ENCODE assay signal across 20 cellular contexts in the genomic region with DNA sequence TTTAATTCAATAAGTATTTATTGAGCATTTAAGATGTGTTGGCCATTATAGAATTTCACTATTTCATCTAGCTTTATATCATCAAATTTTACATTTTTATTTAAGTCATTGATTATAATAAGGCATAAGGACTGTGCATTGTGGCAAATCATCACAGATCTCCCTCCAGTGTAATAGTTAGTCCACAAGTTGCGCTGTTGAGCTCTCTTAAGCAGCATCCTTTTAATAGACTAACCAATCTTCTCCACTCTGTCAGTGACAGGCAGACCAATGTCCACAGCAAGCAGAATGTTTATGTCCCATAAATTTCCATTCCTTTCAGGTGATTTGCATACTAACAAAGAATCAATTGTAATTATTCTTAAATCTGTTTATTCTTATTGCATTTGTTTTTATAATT.
DNase-seq lines count a peak whose midpoint lies in the region; ATAC-seq, FAIRE-seq and TF ChIP-seq lines count a peak whose summit lies in the region.
"Had no signal": no experiment of that assay in that cellular context is flagged by ENCODE, and none has a peak within 500 bp of the region (broad histone marks: within the 10 kb centered on the region; RNA-seq: fewer than 3 reads in every experiment).

No MANE protein-coding gene starts in this region.

- no peak overlapping the region for H3K4me2 ChIP-seq in astrocyte (ENCODE audit: low read length)

- no peak overlapping the region for H3K27ac Mint-ChIP-seq in astrocyte (ENCODE audit: unreplicated experiment)
- H3K27ac Mint-ChIP-seq: activated B cell treated with CpG ODN at 0.5 μM for 24 hours had no signal

- H3K79me2 ChIP-seq in astrocyte (ENCODE audit: insufficient read depth, low read length): no peaks in the 10 kb centered on the region

- H3K27ac ChIP-seq in A673 (ENCODE audit: low read depth, low read length, poor library complexity, severe bottlenecking) (no peak overlapping the region), astrocyte (ENCODE audit: low read depth, low read length) (no peak overlapping the region)
- H3K27ac ChIP-seq: SJCRH30, stomach, transverse colon had no signal

- no peaks in the 10 kb centered on the region for H3K36me3 ChIP-seq in A673 (ENCODE audit: insufficient read depth, low read length, poor library complexity, severe bottlenecking)
- no peaks in the 10 kb centered on the region for H3K36me3 ChIP-seq in astrocyte (ENCODE audit: insufficient read depth, low read length)
- H3K36me3 ChIP-seq: SJCRH30, stomach, transverse colon had no signal

- FAIRE-seq in astrocyte (lab: Jason Lieb, UNC): peak; percentile 20

- no peaks in the 10 kb centered on the region for H3K27me3 Mint-ChIP-seq in astrocyte (ENCODE audit: low read depth, unreplicated experiment)
- H3K27me3 Mint-ChIP-seq in activated T-cell treated with anti-CD3 and anti-CD28 coated beads, Interleukin-2, amount 50 U/mL, for 4 hours (ENCODE audit: low read depth): no peaks in the 10 kb centered on the region
- H3K27me3 Mint-ChIP-seq: activated B cell treated with CpG ODN at 0.5 μM for 24 hours had no signal

- no peak overlapping the region for H3K9ac ChIP-seq in astrocyte (ENCODE audit: low read length)

- no peaks in the 10 kb centered on the region for H3K36me3 Mint-ChIP-seq in astrocyte (ENCODE audit: low read depth, unreplicated experiment)
- H3K36me3 Mint-ChIP-seq in activated T-cell treated with anti-CD3 and anti-CD28 coated beads, Interleukin-2, amount 50 U/mL, for 4 hours (ENCODE audit: insufficient read depth): no peaks in the 10 kb centered on the region

- H3K4me3 ChIP-seq in A673 (ENCODE audit: low read depth, low read length, poor library complexity, severe bottlenecking) (no peak overlapping the region), GM12864 (ENCODE audit: low read depth, low read length) (no peak overlapping the region), astrocyte (ENCODE audit: insufficient read depth, low read depth, low read length) (no peak overlapping the region)
- H3K4me3 ChIP-seq: lung, SJCRH30, stomach, transverse colon had no signal

- H3K4me1 ChIP-seq in A673 (ENCODE audit: insufficient read depth, low read length, poor library complexity, severe bottlenecking) (no peaks in the 10 kb centered on the region), astrocyte (ENCODE audit: insufficient read depth, low read length) (no peaks in the 10 kb centered on the region)
- H3K4me1 ChIP-seq: SJCRH30, stomach, transverse colon had no signal

- no peaks in the 10 kb centered on the region for H3K9me3 Mint-ChIP-seq in astrocyte (ENCODE audit: unreplicated experiment)
- H3K9me3 Mint-ChIP-seq in activated T-cell treated with anti-CD3 and anti-CD28 coated beads, Interleukin-2, amount 50 U/mL, for 4 hours: no peaks in the 10 kb centered on the region
- H3K9me3 Mint-ChIP-seq: activated B cell treated with CpG ODN at 0.5 μM for 24 hours had no signal

- H3K4me3 Mint-ChIP-seq in astrocyte (ENCODE audit: unreplicated experiment): no peak overlapping the region
- H3K4me3 Mint-ChIP-seq in activated T-cell treated with anti-CD3 and anti-CD28 coated beads, Interleukin-2, amount 50 U/mL, for 4 hours: no peak overlapping the region
- H3K4me3 Mint-ChIP-seq: activated B cell treated with CpG ODN at 0.5 μM for 24 hours had no signal

- BruUV-seq in A673 (replicated peaks; lab: Mats Ljungman, UMichigan): no TSS peak

- DNase-seq in A673 (ENCODE audit: low spot score): peak; percentile 17
- DNase-seq in GM12864 (ENCODE audit: low read depth): no peak
- DNase-seq in NCI-H69 (lab: John Stamatoyannopoulos, UW): peak; percentile 44
- no peak for DNase-seq in astrocyte (ENCODE audit: low read depth)
- DNase-seq in pons (ENCODE audit: low spot score): no peak
- no peak for DNase-seq in activated T-cell treated with anti-CD3 and anti-CD28 coated beads, Interleukin-2, amount 50 U/mL, for 4 hours
- DNase-seq in activated effector memory CD4-positive, alpha-beta T cell treated with anti-CD3 and anti-CD28 coated beads, Interleukin-2, amount 50 U/mL, for 16 hours: no peak
- DNase-seq: activated B cell treated with CpG ODN at 0.5 μM for 24 hours; activated CD4-positive, alpha-beta T cell treated with anti-CD3 and anti-CD28 coated beads, Interleukin-2, amount 50 U/mL, for 48 hours; activated T-cell treated with anti-CD3 and anti-CD28 coated beads for 4 hours; amniotic stem cell; dermis blood vessel endothelial cell; foreskin fibroblast; NCI-H2081 treated with DMSO at 0.1 percent for 48 hours; SJCRH30; stimulated activated CD4-positive, alpha-beta T cell treated with anti-CD3 and anti-CD28 coated beads, Interleukin-4, amount 100 ng/mL, for 24 hours; stomach; transverse colon had no signal

- intact Hi-C loops in A673 (cut with micrococcal nuclease; ENCODE audit: unreplicated experiment): no loop called here

- H4K20me1 ChIP-seq in astrocyte (ENCODE audit: insufficient read depth, low read length): no peaks in the 10 kb centered on the region

- TF ChIP-seq CTCF in A673 (conservative IDR thresholded peaks at IDR 0.05; ENCODE audit: low read depth, low read length) (peak; percentile 37; the same call in 1 of the 2 replicates), GM12864 (IDR thresholded peaks at IDR 0.05; ENCODE audit: low read depth, low read length, missing control alignments) (peak; percentile 33), astrocyte (IDR thresholded peaks at IDR 0.05; ENCODE audit: insufficient read depth, low read depth, low read length) (no peak)

- ATAC-seq in activated T-cell treated with anti-CD3 and anti-CD28 coated beads, Interleukin-2, amount 50 U/mL, for 4 hours: no peak
- ATAC-seq in GM19455 (IDR thresholded peaks at IDR 0.05; ENCODE audit: unreplicated experiment): no peak

- POLR2A ChIA-PET in A673 (lab: Charles Lee; ENCODE audit: low non-redundant PET): no interaction called here

- no peaks in the 10 kb centered on the region for H3K4me1 Mint-ChIP-seq in astrocyte (ENCODE audit: low read depth, unreplicated experiment)
- no peaks in the 10 kb centered on the region for H3K4me1 Mint-ChIP-seq in activated T-cell treated with anti-CD3 and anti-CD28 coated beads, Interleukin-2, amount 50 U/mL, for 4 hours (ENCODE audit: low read depth)
- H3K4me1 Mint-ChIP-seq: activated B cell treated with CpG ODN at 0.5 μM for 24 hours had no signal

- no peaks in the 10 kb centered on the region for H3K27me3 ChIP-seq in A673 (replicated peaks; ENCODE audit: insufficient read depth, low read depth, low read length, poor library complexity)
- no peaks in the 10 kb centered on the region for H3K27me3 ChIP-seq in astrocyte (ENCODE audit: insufficient read depth, low read length)
- H3K27me3 ChIP-seq: SJCRH30, stomach, transverse colon had no signal

- no peak overlapping the region for H2AFZ ChIP-seq in astrocyte (ENCODE audit: low read depth, low read length)

- H3K9me3 ChIP-seq in A673 (ENCODE audit: low read depth, low read length, poor library complexity, severe bottlenecking) (no peaks in the 10 kb centered on the region), astrocyte (ENCODE audit: insufficient read depth, low read depth, low read length) (no peaks in the 10 kb centered on the region)
- H3K9me3 ChIP-seq: transverse colon had no signal

- CTCF ChIA-PET in A673 (lab: Charles Lee): no interaction called here

Comparison
In these comparisons a context has a peak if more than half of its experiments do, and no peak if none do; other contexts are left out.
1. DNase-seq: peak in A673 (single experiment) and NCI-H69 (single experiment); none in GM12864 (single experiment), astrocyte (single experiment), pons (single experiment), activated T-cell treated with anti-CD3 and anti-CD28 coated beads, Interleukin-2, amount 50 U/mL, for 4 hours (single experiment) and activated effector memory CD4-positive, alpha-beta T cell treated with anti-CD3 and anti-CD28 coated beads, Interleukin-2, amount 50 U/mL, for 16 hours (single experiment).